Comparison of ENCODE assay signal across 28 cellular contexts in genomic region chr5:14254686-14255085, GRCh38.
"Had no signal": no experiment of that assay in that cellular context is flagged by ENCODE, and none has a peak within 500 bp of the region (broad histone marks: within the 10 kb centered on the region; RNA-seq: fewer than 3 reads in every experiment).

No MANE protein-coding gene starts in this region.

- ATAC-seq: activated CD4-positive, alpha-beta T cell treated with anti-CD3 and anti-CD28 coated beads for 36 hours; activated T-cell treated with anti-CD3 and anti-CD28 coated beads, Interleukin-2, amount 50 U/mL, for 72 hours; body of pancreas; naive thymus-derived CD4-positive, alpha-beta T cell; stimulated activated effector memory CD8-positive, alpha-beta T cell treated with anti-CD3 and anti-CD28 coated beads, Interleukin-12 subunit alpha, Interleukin-12 subunit beta, amount 100 ng/mL, for 72 hours; upper lobe of right lung had no signal

- H3K27ac Mint-ChIP-seq: activated B cell treated with CpG ODN at 0.5 μM for 24 hours; activated CD4-positive, alpha-beta T cell treated with anti-CD3 and anti-CD28 coated beads for 36 hours; activated naive CD8-positive, alpha-beta T cell; activated T-cell treated with anti-CD3 and anti-CD28 coated beads, Interleukin-2, amount 50 U/mL, for 72 hours; memory B cell; naive thymus-derived CD4-positive, alpha-beta T cell; stimulated activated effector memory CD8-positive, alpha-beta T cell treated with anti-CD3 and anti-CD28 coated beads, Interleukin-12 subunit alpha, Interleukin-12 subunit beta, amount 100 ng/mL, for 72 hours; stimulated activated naive CD8-positive, alpha-beta T cell treated with anti-CD3 and anti-CD28 coated beads, Interleukin-15, Interleukin-2, amounts not matched to agents 100 ng/mL and 50 ng/mL, for 24 hours; T-helper 2 cell treated with Interferon-gamma antibody and Interleukin-4, amounts not matched to agents 5 μg/mL and 100 μg/mL, for 36 hours had no signal

- H3K27ac ChIP-seq: body of pancreas, colonic mucosa, ovary, prostate gland, upper lobe of right lung had no signal

- H3K9me3 ChIP-seq: body of pancreas, colonic mucosa, ovary, prostate gland, thyroid gland, upper lobe of right lung had no signal

- H3K36me3 ChIP-seq: colonic mucosa, ovary, prostate gland, thyroid gland, upper lobe of right lung had no signal

- DNase-seq: activated B cell treated with CpG ODN at 0.5 μM for 24 hours; activated CD4-positive, alpha-beta T cell treated with anti-CD3 and anti-CD28 coated beads for 36 hours; activated CD4-positive, alpha-beta T cell treated with anti-CD3 and anti-CD28 coated beads, Interleukin-2, amount 50 U/mL, for 4 hours; activated effector memory CD4-positive, alpha-beta T cell treated with Interleukin-2 at 50 U/mL for 16 hours; activated naive CD4-positive, alpha-beta T cell treated with Interleukin-2 at 50 U/mL for 16 hours; activated T-cell treated with anti-CD3 and anti-CD28 coated beads for 4 hours; activated T-cell treated with anti-CD3 and anti-CD28 coated beads, Interleukin-2, amount 50 U/mL, for 72 hours; anterior cingulate cortex; body of pancreas; colonic mucosa; dorsolateral prefrontal cortex; effector memory CD4-positive, alpha-beta T cell; foreskin fibroblast; kidney glomerular epithelial cell; midbrain; naive thymus-derived CD4-positive, alpha-beta T cell; ovary; stimulated activated CD4-positive, alpha-beta T cell treated with anti-CD3 and anti-CD28 coated beads, Interleukin-4, amount 100 ng/mL, for 24 hours; substantia nigra; T-helper 1 cell; thyroid gland; upper lobe of right lung had no signal

- H3K36me3 Mint-ChIP-seq: activated naive CD8-positive, alpha-beta T cell; naive thymus-derived CD4-positive, alpha-beta T cell; stimulated activated effector memory CD8-positive, alpha-beta T cell treated with anti-CD3 and anti-CD28 coated beads, Interleukin-12 subunit alpha, Interleukin-12 subunit beta, amount 100 ng/mL, for 72 hours had no signal

- H3K4me3 Mint-ChIP-seq: activated B cell treated with CpG ODN at 0.5 μM for 24 hours; activated CD4-positive, alpha-beta T cell treated with anti-CD3 and anti-CD28 coated beads for 36 hours; activated naive CD8-positive, alpha-beta T cell; activated T-cell treated with anti-CD3 and anti-CD28 coated beads, Interleukin-2, amount 50 U/mL, for 72 hours; memory B cell; naive thymus-derived CD4-positive, alpha-beta T cell; stimulated activated effector memory CD8-positive, alpha-beta T cell treated with anti-CD3 and anti-CD28 coated beads, Interleukin-12 subunit alpha, Interleukin-12 subunit beta, amount 100 ng/mL, for 72 hours; stimulated activated naive CD8-positive, alpha-beta T cell treated with anti-CD3 and anti-CD28 coated beads, Interleukin-15, Interleukin-2, amounts not matched to agents 100 ng/mL and 50 ng/mL, for 24 hours; T-helper 2 cell treated with Interferon-gamma antibody and Interleukin-4, amounts not matched to agents 5 μg/mL and 100 μg/mL, for 36 hours had no signal

- H3K4me3 ChIP-seq: body of pancreas, colonic mucosa, dorsolateral prefrontal cortex, ovary, prostate gland, thyroid gland, upper lobe of right lung had no signal

- H3K27me3 Mint-ChIP-seq: activated B cell treated with CpG ODN at 0.5 μM for 24 hours; activated CD4-positive, alpha-beta T cell treated with anti-CD3 and anti-CD28 coated beads for 36 hours; memory B cell; stimulated activated naive CD8-positive, alpha-beta T cell treated with anti-CD3 and anti-CD28 coated beads, Interleukin-15, Interleukin-2, amounts not matched to agents 100 ng/mL and 50 ng/mL, for 24 hours had no signal

- H3K27me3 ChIP-seq: body of pancreas, colonic mucosa, dorsolateral prefrontal cortex, ovary, thyroid gland, upper lobe of right lung had no signal
